23 cellular contexts compared by ENCODE assay signal in genomic region chr1:115953180-115953579, GRCh38. TPM values are rescaled to one million over a fixed set of nuclear protein-coding genes. Genes with fewer than 3 reads are reported as not detected.
A peak's percentile ranks its signal among the peaks of the same experiment; 100 is the strongest.
DNase-seq lines count a peak whose midpoint lies in the region; ATAC-seq and TF ChIP-seq lines count a peak whose summit lies in the region.
"Had no signal": no experiment of that assay in that cellular context is flagged by ENCODE, and none has a peak within 500 bp of the region (broad histone marks: within the 10 kb centered on the region; RNA-seq: fewer than 3 reads in every experiment).

No MANE protein-coding gene starts in this region.

- DNase-seq in KBM-7 (peak; percentile 25), epithelial cell of esophagus (ENCODE audit: low read depth) (peak; percentile 46), renal cortical epithelial cell (ENCODE audit: low read depth) (peak; percentile 16), Right ventricle myocardium inferior (ENCODE audit: missing footprints) (no peak), kidney glomerular epithelial cell (lab: John Stamatoyannopoulos, UW) (no peak)
- DNase-seq: Caco-2; CD4-positive, alpha-beta T cell; DND-41; GOT3; HCEC 1CT; MM.1S; NCI-H1048; NCI-H1417 treated with DMSO at 0.1 percent for 48 hours; NCI-H187 treated with DMSO at 0.1 percent for 48 hours; NCI-H2107; NCI-H748 treated with DMSO at 0.1 percent for 48 hours; NK-92 treated with Interleukin-12 subunit alpha and Interleukin-12 subunit beta, amount 100 ng/mL, for 24 hours; Peyer's patch; SJCRH30 had no signal

- in situ Hi-C loops in KBM-7 (cut with MboI; ENCODE audit: low pct_unique_long_range_greater_than_20kb, low sequenced_read_pairs) = no loop called here

- no peak overlapping the region for H3K4me3 ChIP-seq in epithelial cell of esophagus (ENCODE audit: low read length)
- H3K4me3 ChIP-seq: BLaER1, GM12878, Peyer's patch, SJCRH30 had no signal

- intact Hi-C loops in Right ventricle myocardium inferior (cut with DNase I) = no loop called here

- no peak for TF ChIP-seq CTCF in VCaP (conservative IDR thresholded peaks at IDR 0.05)
- TF ChIP-seq CTCF in epithelial cell of esophagus (IDR thresholded peaks at IDR 0.05; ENCODE audit: insufficient read depth, low read depth, low read length, missing control alignments) = no peak

- ATAC-seq in Right ventricle myocardium inferior (no peak), GM21423 (IDR thresholded peaks at IDR 0.05; ENCODE audit: unreplicated experiment) (no peak)
- ATAC-seq: GM12878 had no signal

- peak overlapping the region; percentile 87 for H3K27ac ChIP-seq in VCaP
- H3K27ac ChIP-seq: BLaER1, Peyer's patch, SJCRH30 had no signal

RNA-seq across cellular contexts. Expression of gene SLC22A15, which starts 23.1 kb away (rescaled TPM):
- 3.5 and 15.7 TPM in 2 replicates for total RNA-seq in renal cortical epithelial cell
- 10.3 TPM for total RNA-seq in Right ventricle myocardium inferior
- total RNA-seq: SJCRH30 had no signal

Comparison
In these comparisons a context has a peak if more than half of its experiments do, and no peak if none do; other contexts are left out.
1. DNase-seq: peak in KBM-7 (single experiment), epithelial cell of esophagus (single experiment) and renal cortical epithelial cell (single experiment); none in Right ventricle myocardium inferior (single experiment) and kidney glomerular epithelial cell (single experiment).